In the genomic region with DNA sequence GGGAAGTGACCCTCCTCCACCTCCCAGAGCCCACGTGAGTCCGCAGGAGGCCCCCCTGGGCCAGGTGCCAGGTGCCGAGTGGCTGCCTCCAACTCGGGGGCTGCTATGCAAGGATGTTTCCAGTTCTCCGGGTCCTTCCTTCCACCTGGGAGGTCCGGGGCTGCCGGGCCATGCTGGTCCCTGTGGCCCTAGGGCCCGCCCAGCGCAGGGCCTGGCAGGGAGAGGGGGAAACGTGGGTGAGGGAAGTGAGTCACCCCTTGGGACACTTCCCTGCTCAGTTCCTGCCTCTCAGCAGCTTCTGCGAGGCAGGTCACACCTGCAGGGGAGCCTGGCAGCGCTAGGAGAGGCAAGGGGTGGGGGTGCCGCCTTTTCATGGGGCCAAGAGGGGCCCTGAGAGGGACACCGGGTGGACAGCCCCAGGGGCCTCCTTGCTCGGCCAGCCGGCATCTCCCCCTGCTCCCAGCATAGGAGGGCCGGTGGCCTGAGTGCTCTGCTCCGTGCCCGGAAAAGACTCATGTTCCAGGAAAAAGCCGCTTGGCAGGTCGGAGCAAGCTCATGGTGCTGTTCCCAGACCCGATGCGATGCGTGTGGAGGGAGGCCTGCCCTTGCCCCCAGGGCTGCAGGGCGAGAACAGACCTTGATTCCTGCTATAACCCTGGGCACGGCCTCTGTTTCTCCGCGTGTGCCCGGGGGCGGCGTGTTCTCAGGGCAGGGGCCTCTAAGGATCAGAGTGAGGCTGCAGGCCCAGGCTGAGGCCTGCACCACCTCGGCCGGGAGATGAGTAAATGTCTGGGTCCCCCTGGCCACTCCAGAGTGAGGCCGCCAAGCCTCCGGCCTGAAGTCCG, we compare ENCODE assay signal across 8 cellular contexts. TPM values are rescaled to one million over a fixed set of nuclear protein-coding genes. Genes with fewer than 3 reads are reported as not detected.
DNase-seq lines count a peak whose midpoint lies in the region; ATAC-seq and TF ChIP-seq lines count a peak whose summit lies in the region.

No MANE protein-coding gene starts in this region.

- in situ Hi-C loops in brain microvascular endothelial cell (cut with HindIII; ENCODE audit: low pct_ligation_motif_present, low sequenced_read_pairs), result no loop called here

- H3K4me1 ChIP-seq in left lung, result peaks cover 23 to 63% of the 10 kb centered on the region in 2 donors
- peaks cover 4% of the 10 kb centered on the region for H3K4me1 ChIP-seq in urinary bladder (ENCODE audit: insufficient read depth)

- ATAC-seq in left lung (peak; percentile 88), HG02938 (IDR thresholded peaks at IDR 0.05; ENCODE audit: unreplicated experiment) (no peak), GM21723 (IDR thresholded peaks at IDR 0.05; ENCODE audit: unreplicated experiment) (no peak)

- H3K9me3 ChIP-seq in left lung, result peaks cover 0 to 10% of the 10 kb centered on the region in 2 donors

- H3K36me3 ChIP-seq in brain microvascular endothelial cell (replicated peaks), result no peaks in the 10 kb centered on the region
- no peaks in the 10 kb centered on the region for H3K36me3 ChIP-seq in left lung
- no peaks in the 10 kb centered on the region for H3K36me3 ChIP-seq in urinary bladder (ENCODE audit: insufficient read depth)

- H3K27ac ChIP-seq in brain microvascular endothelial cell (peak overlapping the region; percentile 62), left lung (peak overlapping the region; percentile 86 to 91), urinary bladder (ENCODE audit: low read depth) (peak overlapping the region; percentile 80)

- intact Hi-C loops in left lung (cut with DNase I), result loop anchor here (5.0 to 10.0 kb wide), 2 partner anchors 68 to 110 kb away; no protein-coding TSS in a partner anchor

- H3K4me3 ChIP-seq in brain microvascular endothelial cell (ENCODE audit: low read depth, low read length) (no peak overlapping the region), left lung (peak overlapping the region in 1 of 2 donors; percentile 29), urinary bladder (ENCODE audit: low read depth, low read length) (no peak overlapping the region)

- TF ChIP-seq CTCF in brain microvascular endothelial cell (IDR thresholded peaks at IDR 0.05; ENCODE audit: low read depth, low read length, missing control alignments), result no peak
- no peak for TF ChIP-seq CTCF in left lung (IDR thresholded peaks at IDR 0.05)

- peak; percentile 61 for DNase-seq in AG20443 (ENCODE audit: low spot score)
- peak; percentile 69 for DNase-seq in LoVo (ENCODE audit: low spot score)
- peak; percentile 35 for DNase-seq in brain microvascular endothelial cell
- peak; percentile 83 to 92 for DNase-seq in left lung
- DNase-seq in NCI-H510A (lab: John Stamatoyannopoulos, UW), result no peak

- H3K27me3 ChIP-seq in brain microvascular endothelial cell (replicated peaks) (no peaks in the 10 kb centered on the region), left lung (no peaks in the 10 kb centered on the region)

- WGBS in urinary bladder, result 32% methylated on average over 36 of the region's 36 CpGs

RNA-seq across cellular contexts. Expression of gene WNT7B, which starts 30.3 kb away (rescaled TPM):
- total RNA-seq in left lung, result 10 to 100 TPM in 1 of 2 donors, 1 to 10 TPM in 1; 7.2 to 11.4 TPM
- 3.1 TPM for total RNA-seq in urinary bladder
- polyA plus RNA-seq in urinary bladder, result 4.1 TPM
